Comparison of ENCODE assay signal across 17 cellular contexts in the genomic region with DNA sequence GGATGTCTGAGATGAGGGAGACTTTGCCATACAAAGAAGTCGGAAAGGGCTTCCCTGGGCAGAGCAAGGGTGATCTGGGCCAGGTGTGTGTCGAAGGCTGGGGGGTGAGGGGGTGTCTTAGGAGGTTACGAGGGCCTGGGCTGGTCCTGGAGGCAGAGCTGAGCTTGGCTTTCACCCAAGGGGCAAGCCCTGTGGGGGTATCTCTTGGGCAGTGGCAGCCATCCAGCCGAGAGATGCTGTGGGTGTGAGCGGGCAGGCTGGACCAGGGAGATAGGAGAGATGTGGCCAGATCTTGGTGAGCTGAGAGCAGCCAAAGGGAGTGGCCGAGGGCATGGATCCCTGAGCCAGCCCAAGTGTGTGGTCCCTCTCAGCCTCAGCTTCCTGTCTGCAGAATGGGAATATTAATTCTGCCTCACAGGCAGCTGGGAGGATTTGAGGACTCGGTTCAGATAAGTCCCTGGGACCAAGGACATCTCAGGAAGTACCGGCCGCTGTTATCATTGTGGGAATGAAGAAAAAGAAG. TPM values are rescaled to one million over a fixed set of nuclear protein-coding genes. Genes with fewer than 3 reads are reported as not detected.
DNase-seq lines count a peak whose midpoint lies in the region; ATAC-seq and TF ChIP-seq lines count a peak whose summit lies in the region.
"Had no signal": no experiment of that assay in that cellular context is flagged by ENCODE, and none has a peak within 500 bp of the region (broad histone marks: within the 10 kb centered on the region; RNA-seq: fewer than 3 reads in every experiment).

No MANE protein-coding gene starts in this region.

- H3K27ac ChIP-seq in caudate nucleus (ENCODE audit: low read depth, low read length) = peak overlapping the region; percentile 99
- no peak overlapping the region for H3K27ac ChIP-seq in naive thymus-derived CD4-positive, alpha-beta T cell (ENCODE audit: low read depth, low read length)
- H3K27ac ChIP-seq: cardiac muscle cell had no signal

- no peak for TF ChIP-seq CTCF in natural killer cell (IDR thresholded peaks at IDR 0.05)

- no peaks in the 10 kb centered on the region for H3K36me3 Mint-ChIP-seq in natural killer cell treated with Interleukin-12 subunit alpha and Interleukin-12 subunit beta and Interleukin-15 and Interleukin-18, amount 100 ng/mL, for 72 hours
- H3K36me3 Mint-ChIP-seq in natural killer cell = no peaks in the 10 kb centered on the region
- peaks cover 0 to 23% (median 9%) of the 10 kb centered on the region in 5 donors for H3K36me3 Mint-ChIP-seq in naive thymus-derived CD4-positive, alpha-beta T cell
- H3K36me3 Mint-ChIP-seq: stimulated activated memory B cell treated with anti-CD40 and anti-IgM and Interleukin-4, amounts not matched to agents 10 μg/mL and 1 μg/mL and 100 μg/mL, for 72 hours had no signal

- intact Hi-C loops in natural killer cell (cut with micrococcal nuclease) = no loop called here
- intact Hi-C loops in naive thymus-derived CD4-positive, alpha-beta T cell (cut with micrococcal nuclease) = no loop called here

- peaks cover 5 to 8% of the 10 kb centered on the region in 2 donors for H3K4me1 Mint-ChIP-seq in natural killer cell treated with Interleukin-12 subunit alpha and Interleukin-12 subunit beta and Interleukin-15 and Interleukin-18, amount 100 ng/mL, for 72 hours (ENCODE audit: low read depth in 2 of 2)
- H3K4me1 Mint-ChIP-seq in natural killer cell = no peaks in the 10 kb centered on the region
- peaks cover 44 to 84% (median 80%) of the 10 kb centered on the region in 7 donors for H3K4me1 Mint-ChIP-seq in naive thymus-derived CD4-positive, alpha-beta T cell

- CTCF ChIA-PET in naive thymus-derived CD4-positive, alpha-beta T cell (lab: Charles Lee) = interaction anchor here (0.5 to 8.9 kb wide), 3 partner anchors 16 to 36 kb away, joined by 3 to 163 read pairs (median 5); no protein-coding TSS in a partner anchor

- H3K36me3 ChIP-seq in naive thymus-derived CD4-positive, alpha-beta T cell (ENCODE audit: control insufficient read depth in 2 of 3, insufficient read depth in 3 of 3, low read length in 3 of 3) = no peaks in the 10 kb centered on the region
- H3K36me3 ChIP-seq: cardiac muscle cell had no signal

- H3K27me3 Mint-ChIP-seq in natural killer cell treated with Interleukin-12 subunit alpha and Interleukin-12 subunit beta and Interleukin-15 and Interleukin-18, amount 100 ng/mL, for 72 hours = peaks cover 11 to 14% of the 10 kb centered on the region in 2 donors
- peaks cover 0 to 2% of the 10 kb centered on the region in 2 donors for H3K27me3 Mint-ChIP-seq in natural killer cell (ENCODE audit: low read depth in 2 of 2)
- H3K27me3 Mint-ChIP-seq in naive thymus-derived CD4-positive, alpha-beta T cell = no peaks in the 10 kb centered on the region

- no peaks in the 10 kb centered on the region for H3K27me3 ChIP-seq in naive thymus-derived CD4-positive, alpha-beta T cell (ENCODE audit: control insufficient read depth in 2 of 2, insufficient read depth in 2 of 2, low read length in 2 of 2)

- H3K9me3 ChIP-seq in naive thymus-derived CD4-positive, alpha-beta T cell (ENCODE audit: control insufficient read depth in 2 of 3, low read length in 3 of 3) = no peaks in the 10 kb centered on the region

- POLR2A ChIA-PET in naive thymus-derived CD4-positive, alpha-beta T cell (lab: Charles Lee) = interaction anchor here (0.9 to 21.6 kb wide), 4 partner anchors 7 to 32 kb away, joined by 3 to 581 read pairs (median 192); partner anchors contain the start of gene MAL

- H3K9me3 Mint-ChIP-seq in natural killer cell treated with Interleukin-12 subunit alpha and Interleukin-12 subunit beta and Interleukin-15 and Interleukin-18, amount 100 ng/mL, for 72 hours = no peaks in the 10 kb centered on the region
- no peaks in the 10 kb centered on the region for H3K9me3 Mint-ChIP-seq in natural killer cell
- peaks cover 0 to 2% (median 0%) of the 10 kb centered on the region in 11 donors for H3K9me3 Mint-ChIP-seq in naive thymus-derived CD4-positive, alpha-beta T cell
- H3K9me3 Mint-ChIP-seq: stimulated activated memory B cell treated with anti-CD40 and anti-IgM and Interleukin-4, amounts not matched to agents 10 μg/mL and 1 μg/mL and 100 μg/mL, for 72 hours had no signal

- H3K27ac Mint-ChIP-seq in natural killer cell treated with Interleukin-12 subunit alpha and Interleukin-12 subunit beta and Interleukin-15 and Interleukin-18, amount 100 ng/mL, for 72 hours = no peak overlapping the region
- no peak overlapping the region for H3K27ac Mint-ChIP-seq in natural killer cell
- H3K27ac Mint-ChIP-seq in naive thymus-derived CD4-positive, alpha-beta T cell = peak overlapping the region in 6 of 9 donors; percentile 51 to 72 (median 68)
- H3K27ac Mint-ChIP-seq: stimulated activated memory B cell treated with anti-CD40 and anti-IgM and Interleukin-4, amounts not matched to agents 10 μg/mL and 1 μg/mL and 100 μg/mL, for 72 hours had no signal

- no peak for ATAC-seq in natural killer cell treated with Interleukin-12 subunit alpha and Interleukin-12 subunit beta and Interleukin-15 and Interleukin-18, amount 100 ng/mL, for 72 hours
- ATAC-seq in natural killer cell (no peak), HG03045 (IDR thresholded peaks at IDR 0.05; ENCODE audit: unreplicated experiment) (no peak), HG02798 (IDR thresholded peaks at IDR 0.05; ENCODE audit: poor library complexity, unreplicated experiment) (no peak)
- ATAC-seq in naive thymus-derived CD4-positive, alpha-beta T cell = no peak
- ATAC-seq: K562; stimulated activated memory B cell treated with anti-CD40 and anti-IgM and Interleukin-4, amounts not matched to agents 10 μg/mL and 1 μg/mL and 100 μg/mL, for 72 hours had no signal

- peak; percentile 10 for DNase-seq in natural killer cell treated with Interleukin-12 subunit alpha and Interleukin-12 subunit beta and Interleukin-15 and Interleukin-18, amount 100 ng/mL, for 72 hours (ENCODE audit: low spot score)
- no peak for DNase-seq in natural killer cell
- peak in 1 of 61 donors; percentile 47 for DNase-seq in caudate nucleus (lab: John Stamatoyannopoulos, UW)
- DNase-seq in naive thymus-derived CD4-positive, alpha-beta T cell = no peak
- no peak for DNase-seq in Ammon's horn (ENCODE audit: low spot score)
- no peak for DNase-seq in activated CD4-positive, alpha-beta T cell treated with anti-CD3 and anti-CD28 coated beads, Interleukin-2, amount 50 U/mL, for 1 hour
- DNase-seq: NCI-H1092 treated with DMSO at 0.1 percent for 48 hours, SHP77 treated with DMSO at 0.1 percent for 48 hours, T-helper 9 cell had no signal

- peaks cover 0 to 59% of the 10 kb centered on the region in 2 donors for H3K4me1 ChIP-seq in naive thymus-derived CD4-positive, alpha-beta T cell (ENCODE audit: control insufficient read depth in 2 of 2, insufficient read depth in 2 of 2, low read length in 2 of 2)

- H3K4me3 Mint-ChIP-seq in natural killer cell treated with Interleukin-12 subunit alpha and Interleukin-12 subunit beta and Interleukin-15 and Interleukin-18, amount 100 ng/mL, for 72 hours = no peak overlapping the region
- no peak overlapping the region for H3K4me3 Mint-ChIP-seq in natural killer cell
- peak overlapping the region in 1 of 10 donors; percentile 18 for H3K4me3 Mint-ChIP-seq in naive thymus-derived CD4-positive, alpha-beta T cell
- H3K4me3 Mint-ChIP-seq: stimulated activated memory B cell treated with anti-CD40 and anti-IgM and Interleukin-4, amounts not matched to agents 10 μg/mL and 1 μg/mL and 100 μg/mL, for 72 hours had no signal

- H3K4me3 ChIP-seq in naive thymus-derived CD4-positive, alpha-beta T cell (ENCODE audit: low read length) = no peak overlapping the region
- H3K4me3 ChIP-seq: cardiac muscle cell, K562 had no signal

RNA-seq across cellular contexts. Expression of gene MAL, which starts 33.0 kb away (rescaled TPM):
- total RNA-seq in natural killer cell treated with Interleukin-12 subunit alpha and Interleukin-12 subunit beta and Interleukin-15 and Interleukin-18, amount 100 ng/mL, for 72 hours = 1 to 10 TPM; 1.2 to 2.2 TPM
- 1 to 10 TPM in 2 of 3 donors, under 1 TPM in 1; 0.54 to 3.3 (median 1.8) TPM for total RNA-seq in natural killer cell
- 100 to 1,000 TPM; 124 to 575 (median 159) TPM for total RNA-seq in naive thymus-derived CD4-positive, alpha-beta T cell
- polyA plus RNA-seq in naive thymus-derived CD4-positive, alpha-beta T cell = 100 to 1,000 TPM; 355 to 408 TPM
- total RNA-seq: cardiac muscle cell, glomerular endothelial cell, H1, K562, osteocyte had no signal
- polyA plus RNA-seq: cardiac muscle cell, H1, K562 had no signal

Comparison
In these comparisons a context has a peak if more than half of its experiments do, and no peak if none do; other contexts are left out.
1. H3K27ac Mint-ChIP-seq: peak in naive thymus-derived CD4-positive, alpha-beta T cell (6 of 9); none in natural killer cell treated with Interleukin-12 subunit alpha and Interleukin-12 subunit beta and Interleukin-15 and Interleukin-18, amount 100 ng/mL, for 72 hours (0 of 2) and natural killer cell (0 of 2).
2. RNA of gene MAL, which starts 33.0 kb away (total RNA-seq): 124 to 575 TPM in naive thymus-derived CD4-positive, alpha-beta T cell; 1.2 to 2.2 TPM in natural killer cell treated with Interleukin-12 subunit alpha and Interleukin-12 subunit beta and Interleukin-15 and Interleukin-18, amount 100 ng/mL, for 72 hours and 0.54 to 3.3 TPM in natural killer cell; every median in the first group is over 10 times any median in the second.